ENCODE assay signal across 23 cellular contexts in genomic region chr1:150557813-150558212, GRCh38. TPM values are rescaled to one million over a fixed set of nuclear protein-coding genes. Genes with fewer than 3 reads are reported as not detected.
DNase-seq lines count a peak whose midpoint lies in the region; ATAC-seq and TF ChIP-seq lines count a peak whose summit lies in the region.
"Had no signal": no experiment of that assay in that cellular context is flagged by ENCODE, and none has a peak within 500 bp of the region (broad histone marks: within the 10 kb centered on the region; RNA-seq: fewer than 3 reads in every experiment).

No MANE protein-coding gene starts in this region.

- DNase-seq in natural killer cell treated with Interleukin-12 subunit alpha and Interleukin-12 subunit beta and Interleukin-15 and Interleukin-18, amount 100 ng/mL, for 72 hours (ENCODE audit: low spot score): peak; percentile 59
- no peak for DNase-seq in natural killer cell
- DNase-seq in neural crest cell (ENCODE audit: low read depth, low spot score): no peak
- no peak for DNase-seq in cerebellar cortex (ENCODE audit: low spot score)
- no peak for DNase-seq in activated CD4-positive, alpha-beta T cell treated with anti-CD3 and anti-CD28 coated beads for 48 hours
- DNase-seq: activated CD8-positive, alpha-beta memory T cell treated with anti-CD3 and anti-CD28 coated beads, Interleukin-2, amount 10 ng/mL, durations not matched to agents 7 days and 5 days; cortex of kidney; Karpas-422; NCI-H1048; NCI-H187 treated with DMSO at 0.1 percent for 48 hours; NCI-H345; NCI-H82; occipital lobe; retina; SHP77; stimulated activated CD4-positive, alpha-beta T cell treated with anti-CD3 and anti-CD28 coated beads, Interleukin-12 subunit alpha, Interleukin-12 subunit beta, amount 100 ng/mL, for 4 hours had no signal

- ATAC-seq in natural killer cell treated with Interleukin-12 subunit alpha and Interleukin-12 subunit beta and Interleukin-15 and Interleukin-18, amount 100 ng/mL, for 72 hours: no peak
- ATAC-seq in natural killer cell (no peak), HG03354 (IDR thresholded peaks at IDR 0.05; ENCODE audit: poor library complexity, severe bottlenecking, unreplicated experiment) (no peak)
- ATAC-seq: A549; activated CD8-positive, alpha-beta memory T cell treated with anti-CD3 and anti-CD28 coated beads, Interleukin-2, amount 10 ng/mL, durations not matched to agents 7 days and 5 days; activated T-helper 17 cell treated with anti-CD3 and anti-CD28 coated beads, Interleukin-2, amount 50 U/mL, for 72 hours had no signal

- no peaks in the 10 kb centered on the region for H3K27me3 Mint-ChIP-seq in natural killer cell treated with Interleukin-12 subunit alpha and Interleukin-12 subunit beta and Interleukin-15 and Interleukin-18, amount 100 ng/mL, for 72 hours
- H3K27me3 Mint-ChIP-seq in natural killer cell (ENCODE audit: low read depth in 2 of 2): no peaks in the 10 kb centered on the region
- no peaks in the 10 kb centered on the region for H3K27me3 Mint-ChIP-seq in neural crest cell (ENCODE audit: low read depth)
- H3K27me3 Mint-ChIP-seq: activated CD4-positive, alpha-beta T cell treated with anti-CD3 and anti-CD28 coated beads, Interleukin-2, amount 10 ng/mL, durations not matched to agents 24 days and 14 days; activated CD8-positive, alpha-beta memory T cell treated with anti-CD3 and anti-CD28 coated beads, Interleukin-2, amount 10 ng/mL, durations not matched to agents 7 days and 5 days; activated T-helper 17 cell treated with anti-CD3 and anti-CD28 coated beads, Interleukin-2, amount 50 U/mL, for 72 hours had no signal

- no peaks in the 10 kb centered on the region for H3K9me3 Mint-ChIP-seq in natural killer cell treated with Interleukin-12 subunit alpha and Interleukin-12 subunit beta and Interleukin-15 and Interleukin-18, amount 100 ng/mL, for 72 hours
- H3K9me3 Mint-ChIP-seq in natural killer cell: no peaks in the 10 kb centered on the region
- no peaks in the 10 kb centered on the region for H3K9me3 Mint-ChIP-seq in neural crest cell
- H3K9me3 Mint-ChIP-seq: activated CD4-positive, alpha-beta T cell treated with anti-CD3 and anti-CD28 coated beads, Interleukin-2, amount 10 ng/mL, durations not matched to agents 24 days and 14 days; activated T-helper 17 cell treated with anti-CD3 and anti-CD28 coated beads, Interleukin-2, amount 50 U/mL, for 72 hours had no signal

- no peak for TF ChIP-seq CTCF in natural killer cell (IDR thresholded peaks at IDR 0.05)
- TF ChIP-seq CTCF in neural crest cell (conservative IDR thresholded peaks at IDR 0.05): no peak

- intact Hi-C loops in natural killer cell (cut with micrococcal nuclease): no loop called here

- H3K36me3 Mint-ChIP-seq in natural killer cell treated with Interleukin-12 subunit alpha and Interleukin-12 subunit beta and Interleukin-15 and Interleukin-18, amount 100 ng/mL, for 72 hours: no peaks in the 10 kb centered on the region
- H3K36me3 Mint-ChIP-seq in natural killer cell (no peaks in the 10 kb centered on the region), neural crest cell (ENCODE audit: low read depth) (no peaks in the 10 kb centered on the region)
- H3K36me3 Mint-ChIP-seq: activated CD8-positive, alpha-beta memory T cell treated with anti-CD3 and anti-CD28 coated beads, Interleukin-2, amount 10 ng/mL, durations not matched to agents 7 days and 5 days had no signal

- H3K4me1 Mint-ChIP-seq in natural killer cell treated with Interleukin-12 subunit alpha and Interleukin-12 subunit beta and Interleukin-15 and Interleukin-18, amount 100 ng/mL, for 72 hours (ENCODE audit: low read depth in 2 of 2): peaks cover 25 to 31% of the 10 kb centered on the region in 2 donors
- peaks cover 27 to 43% of the 10 kb centered on the region in 2 donors for H3K4me1 Mint-ChIP-seq in natural killer cell
- H3K4me1 Mint-ChIP-seq in neural crest cell: peaks cover 34% of the 10 kb centered on the region

- no peak overlapping the region for H3K27ac Mint-ChIP-seq in natural killer cell treated with Interleukin-12 subunit alpha and Interleukin-12 subunit beta and Interleukin-15 and Interleukin-18, amount 100 ng/mL, for 72 hours
- H3K27ac Mint-ChIP-seq in natural killer cell: no peak overlapping the region
- peak overlapping the region; percentile 50 for H3K27ac Mint-ChIP-seq in neural crest cell (ENCODE audit: unreplicated experiment)
- H3K27ac Mint-ChIP-seq: activated CD4-positive, alpha-beta T cell treated with anti-CD3 and anti-CD28 coated beads, Interleukin-2, amount 10 ng/mL, durations not matched to agents 24 days and 14 days; activated CD8-positive, alpha-beta memory T cell treated with anti-CD3 and anti-CD28 coated beads, Interleukin-2, amount 10 ng/mL, durations not matched to agents 7 days and 5 days; activated T-helper 17 cell treated with anti-CD3 and anti-CD28 coated beads, Interleukin-2, amount 50 U/mL, for 72 hours had no signal

- no peak overlapping the region for H3K4me3 Mint-ChIP-seq in natural killer cell treated with Interleukin-12 subunit alpha and Interleukin-12 subunit beta and Interleukin-15 and Interleukin-18, amount 100 ng/mL, for 72 hours
- no peak overlapping the region for H3K4me3 Mint-ChIP-seq in natural killer cell
- H3K4me3 Mint-ChIP-seq in neural crest cell: peak overlapping the region; percentile 19
- H3K4me3 Mint-ChIP-seq: activated CD4-positive, alpha-beta T cell treated with anti-CD3 and anti-CD28 coated beads, Interleukin-2, amount 10 ng/mL, durations not matched to agents 24 days and 14 days; activated CD8-positive, alpha-beta memory T cell treated with anti-CD3 and anti-CD28 coated beads, Interleukin-2, amount 10 ng/mL, durations not matched to agents 7 days and 5 days; activated T-helper 17 cell treated with anti-CD3 and anti-CD28 coated beads, Interleukin-2, amount 50 U/mL, for 72 hours had no signal

RNA-seq across cellular contexts. Expression of gene ADAMTSL4, which starts 8.6 kb away (rescaled TPM):
- 1 to 10 TPM in 1 of 2 donors, under 1 TPM in 1; 0.48 to 1.0 TPM for total RNA-seq in natural killer cell treated with Interleukin-12 subunit alpha and Interleukin-12 subunit beta and Interleukin-15 and Interleukin-18, amount 100 ng/mL, for 72 hours
- 1 to 10 TPM; 1.7 to 2.9 (median 2.9) TPM for total RNA-seq in natural killer cell
- 0.32 and 0.44 TPM in 2 replicates for total RNA-seq in neural crest cell
- total RNA-seq: OCI-LY7 had no signal

RNA-seq across cellular contexts. Expression of gene MCL1, which starts 21.6 kb away (rescaled TPM):
- 100 to 1,000 TPM; 199 to 333 TPM for total RNA-seq in natural killer cell treated with Interleukin-12 subunit alpha and Interleukin-12 subunit beta and Interleukin-15 and Interleukin-18, amount 100 ng/mL, for 72 hours
- 1,000 to 10,000 TPM in 1 of 3 donors, 100 to 1,000 TPM in 2; 929 to 1,396 (median 938) TPM for total RNA-seq in natural killer cell
- 179 and 186 TPM in 2 replicates for total RNA-seq in neural crest cell

RNA-seq across cellular contexts. Expression of gene FALEC, which starts 42.3 kb away (rescaled TPM):
- not detected for total RNA-seq in natural killer cell treated with Interleukin-12 subunit alpha and Interleukin-12 subunit beta and Interleukin-15 and Interleukin-18, amount 100 ng/mL, for 72 hours
- total RNA-seq in natural killer cell (not detected), neural crest cell (1.2 and 1.3 TPM in 2 replicates)
- total RNA-seq: activated CD4-positive, alpha-beta T cell treated with anti-CD3 and anti-CD28 coated beads, Interleukin-2, amount 10 ng/mL, durations not matched to agents 24 days and 14 days; endothelial cell of umbilical vein; liver had no signal

RNA-seq across cellular contexts. Expression of gene ECM1, which starts 49.9 kb away (rescaled TPM):
- 1 to 10 TPM; 1.2 to 1.9 TPM for total RNA-seq in natural killer cell treated with Interleukin-12 subunit alpha and Interleukin-12 subunit beta and Interleukin-15 and Interleukin-18, amount 100 ng/mL, for 72 hours
- total RNA-seq in natural killer cell (under 1 TPM in 2 of 3 donors, not detected in 1; 0.42 to 0.43 TPM), neural crest cell (5.3 and 5.5 TPM in 2 replicates)
